8 cellular contexts compared by ENCODE assay signal in genomic region chr6:142926177-142926493, GRCh38. TPM values are rescaled to one million over a fixed set of nuclear protein-coding genes. Genes with fewer than 3 reads are reported as not detected.
A peak's percentile ranks its signal among the peaks of the same experiment; 100 is the strongest.
DNase-seq lines count a peak whose midpoint lies in the region; ATAC-seq and TF ChIP-seq lines count a peak whose summit lies in the region.

No MANE protein-coding gene starts in this region.

- WGBS in esophagus squamous epithelium, 2 donors = 54 to 57% methylated on average over 2 of the region's 2 CpGs

- H3K9me3 ChIP-seq in ES-I3 (ENCODE audit: control insufficient read depth, insufficient read depth, low read length) = no peaks in the 10 kb centered on the region
- no peaks in the 10 kb centered on the region for H3K9me3 ChIP-seq in SJCRH30 (replicated peaks)
- H3K9me3 ChIP-seq in esophagus squamous epithelium = no peaks in the 10 kb centered on the region

- H3K9ac ChIP-seq in ES-I3 (ENCODE audit: low read depth, low read length) = peak overlapping the region; percentile 55

- TF ChIP-seq POLR2A in esophagus squamous epithelium (IDR thresholded peaks at IDR 0.05) = no peak

- DNase-seq in SJCRH30 (no peak), esophagus squamous epithelium (lab: John Stamatoyannopoulos, UW) (no peak), pons (ENCODE audit: low spot score) (peak; percentile 65), NCI-H2227 treated with DMSO at 0.1 percent for 48 hours (lab: John Stamatoyannopoulos, UW) (no peak)

- no peaks in the 10 kb centered on the region for H3K27me3 ChIP-seq in SJCRH30
- no peaks in the 10 kb centered on the region for H3K27me3 ChIP-seq in esophagus squamous epithelium

- H3K27ac ChIP-seq in SJCRH30 = peak overlapping the region; percentile 64; the same call in 1 of the 2 replicates
- peak overlapping the region; percentile 78 to 96 (median 85) for H3K27ac ChIP-seq in esophagus squamous epithelium

- TF ChIP-seq CTCF in esophagus squamous epithelium (IDR thresholded peaks at IDR 0.05) = no peak

- H3K4me3 ChIP-seq in SJCRH30 = peak overlapping the region; percentile 61
- peak overlapping the region; percentile 34 to 85 (median 58) for H3K4me3 ChIP-seq in esophagus squamous epithelium

- ATAC-seq in HG03521 (IDR thresholded peaks at IDR 0.05; ENCODE audit: unreplicated experiment) (no peak), GM21515 (IDR thresholded peaks at IDR 0.05; ENCODE audit: unreplicated experiment) (no peak), HG03108 (IDR thresholded peaks at IDR 0.05; ENCODE audit: unreplicated experiment) (no peak)

- H3K36me3 ChIP-seq in ES-I3 (ENCODE audit: insufficient read depth, low read length) = no peaks in the 10 kb centered on the region
- H3K36me3 ChIP-seq in SJCRH30 = no peaks in the 10 kb centered on the region
- no peaks in the 10 kb centered on the region for H3K36me3 ChIP-seq in esophagus squamous epithelium

- intact Hi-C loops in esophagus squamous epithelium (cut with DNase I) = no loop called here

- H3K4me1 ChIP-seq in ES-I3 (ENCODE audit: insufficient read depth, low read length) (no peaks in the 10 kb centered on the region), SJCRH30 (no peaks in the 10 kb centered on the region), esophagus squamous epithelium (peaks cover 0 to 34% (median 10%) of the 10 kb centered on the region in 3 donors)

RNA-seq across cellular contexts. Expression of gene HIVEP2, which starts 18.8 kb away (rescaled TPM):
- total RNA-seq in SJCRH30 (2014; rRNA removed; shearing (Covaris generic)) = 8.2 and 11.6 TPM in 2 replicates
- 10 to 100 TPM in 3 of 4 donors, 1 to 10 TPM in 1; 8.6 to 19.3 (median 12.7) TPM for total RNA-seq in esophagus squamous epithelium
